In the genomic region with DNA sequence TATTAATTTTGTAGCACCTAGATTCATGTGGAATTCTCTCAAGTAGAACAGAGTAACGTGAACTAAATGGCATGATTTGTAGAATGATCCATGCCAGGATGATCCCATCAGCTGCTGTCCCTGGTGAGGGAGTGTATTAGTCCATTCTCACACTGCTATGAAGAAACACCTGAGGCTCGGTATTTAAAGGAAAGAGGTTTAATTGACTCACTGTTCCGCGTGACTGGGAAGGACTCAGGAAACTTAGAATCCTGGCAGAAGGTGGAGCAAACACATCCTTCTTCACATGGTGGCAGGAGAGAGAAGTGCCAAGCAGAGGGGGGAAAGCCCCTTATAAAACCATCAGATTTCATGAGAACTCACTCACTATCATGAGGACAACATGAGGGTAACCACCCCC, we compare ENCODE assay signal across 16 cellular contexts.
DNase-seq lines count a peak whose midpoint lies in the region; ATAC-seq and TF ChIP-seq lines count a peak whose summit lies in the region.
"Had no signal": no experiment of that assay in that cellular context is flagged by ENCODE, and none has a peak within 500 bp of the region (broad histone marks: within the 10 kb centered on the region; RNA-seq: fewer than 3 reads in every experiment).

No MANE protein-coding gene starts in this region.

- H3K9me3 ChIP-seq in neural progenitor cell (ENCODE audit: low read depth) = no peaks in the 10 kb centered on the region
- H3K9me3 ChIP-seq in right atrium auricular region = no peaks in the 10 kb centered on the region
- H3K9me3 ChIP-seq: Caco-2 had no signal

- no peaks in the 10 kb centered on the region for H3K36me3 ChIP-seq in neural progenitor cell
- no peaks in the 10 kb centered on the region for H3K36me3 ChIP-seq in right atrium auricular region

- ATAC-seq in HG03378 (IDR thresholded peaks at IDR 0.05; ENCODE audit: unreplicated experiment) = no peak

- H3K36me3 Mint-ChIP-seq in neural progenitor cell = peaks cover 2% of the 10 kb centered on the region
- H3K36me3 Mint-ChIP-seq: CD4-positive, CD25-positive, alpha-beta regulatory T cell had no signal

- TF ChIP-seq CTCF in epithelial cell of esophagus (IDR thresholded peaks at IDR 0.05; ENCODE audit: insufficient read depth, low read depth, low read length, missing control alignments) (peak; percentile 20), neural progenitor cell (IDR thresholded peaks at IDR 0.05) (no peak), right atrium auricular region (IDR thresholded peaks at IDR 0.05) (no peak)

- H3K4me1 ChIP-seq in neural progenitor cell (peaks cover 23% of the 10 kb centered on the region), right atrium auricular region (no peaks in the 10 kb centered on the region)

- no peak overlapping the region for H3K4me2 ChIP-seq in neural progenitor cell

- H3F3A ChIP-seq in neural progenitor cell (ENCODE audit: low read depth) = peaks cover 16% of the 10 kb centered on the region

- peaks cover 3% of the 10 kb centered on the region for H3K9me3 Mint-ChIP-seq in neural progenitor cell
- H3K9me3 Mint-ChIP-seq: CD4-positive, CD25-positive, alpha-beta regulatory T cell had no signal

- H4K20me1 ChIP-seq in neural progenitor cell (ENCODE audit: low read depth) = no peaks in the 10 kb centered on the region

- H3K27ac Mint-ChIP-seq in neural progenitor cell = peak overlapping the region; percentile 91
- H3K27ac Mint-ChIP-seq: B cell; CD4-positive, CD25-positive, alpha-beta regulatory T cell had no signal

- peaks cover 50% of the 10 kb centered on the region for H3K4me1 Mint-ChIP-seq in neural progenitor cell
- H3K4me1 Mint-ChIP-seq: B cell; CD4-positive, CD25-positive, alpha-beta regulatory T cell had no signal

- peaks cover 2% of the 10 kb centered on the region for H3K27me3 Mint-ChIP-seq in neural progenitor cell (ENCODE audit: insufficient read depth, low read depth)
- H3K27me3 Mint-ChIP-seq: B cell; CD4-positive, CD25-positive, alpha-beta regulatory T cell had no signal

- in situ Hi-C loops in Caki2 (cut with HindIII; ENCODE audit: low pct_unique_long_range_greater_than_20kb, low sequenced_read_pairs) = no loop called here

- H3K27me3 ChIP-seq in neural progenitor cell (no peaks in the 10 kb centered on the region), right atrium auricular region (no peaks in the 10 kb centered on the region)

- DNase-seq in Caki2 (ENCODE audit: low read depth) (peak; percentile 21), DMS53 (lab: John Stamatoyannopoulos, UW) (peak; percentile 87), epithelial cell of esophagus (ENCODE audit: low read depth) (peak; percentile 89), neural progenitor cell (ENCODE audit: low spot score) (no peak), NCI-H2029 (lab: John Stamatoyannopoulos, UW) (no peak), right atrium auricular region (ENCODE audit: low spot score) (no peak)
- DNase-seq: Caco-2; CD4-positive, CD25-positive, alpha-beta regulatory T cell; DMS79; HCEC 1CT; KBM-7; NCI-H1436 treated with DMSO at 0.1 percent for 48 hours; NCI-H774; SHP77 treated with DMSO at 0.1 percent for 48 hours had no signal

- H3K4me3 ChIP-seq in epithelial cell of esophagus (ENCODE audit: low read length) = no peak overlapping the region
- no peak overlapping the region for H3K4me3 ChIP-seq in neural progenitor cell
- H3K4me3 ChIP-seq in right atrium auricular region = no peak overlapping the region

- H3K4me3 Mint-ChIP-seq in neural progenitor cell = no peak overlapping the region
- H3K4me3 Mint-ChIP-seq: B cell; CD4-positive, CD25-positive, alpha-beta regulatory T cell had no signal

- H2AFZ ChIP-seq in neural progenitor cell (replicated peaks) = no peak overlapping the region

- H3K79me2 ChIP-seq in neural progenitor cell (ENCODE audit: low read depth) = no peaks in the 10 kb centered on the region

- no peak overlapping the region for H3K27ac ChIP-seq in neural progenitor cell
- H3K27ac ChIP-seq in right atrium auricular region = no peak overlapping the region

- no peak overlapping the region for H3K9ac ChIP-seq in neural progenitor cell

Comparison
In these comparisons a context has a peak if more than half of its experiments do, and no peak if none do; other contexts are left out.
1. DNase-seq: peak in Caki2 (single experiment), DMS53 (single experiment) and epithelial cell of esophagus (single experiment); none in neural progenitor cell (single experiment), NCI-H2029 (single experiment) and right atrium auricular region (single experiment).